In genomic region chr14:74979442-74980397, GRCh38 we compare ENCODE assay signal across 8 cellular contexts. TPM values are rescaled to one million over a fixed set of nuclear protein-coding genes. Genes with fewer than 3 reads are reported as not detected.
DNase-seq lines count a peak whose midpoint lies in the region; ATAC-seq and TF ChIP-seq lines count a peak whose summit lies in the region.
"Had no signal": no experiment of that assay in that cellular context is flagged by ENCODE, and none has a peak within 500 bp of the region (broad histone marks: within the 10 kb centered on the region; RNA-seq: fewer than 3 reads in every experiment).

No MANE protein-coding gene starts in this region.

- H3K9me3 ChIP-seq in HUES6 (ENCODE audit: control insufficient read depth, insufficient read depth, low read depth, low read length) (no peaks in the 10 kb centered on the region), SK-N-MC (ENCODE audit: low read depth, low read length) (no peaks in the 10 kb centered on the region), left ventricle myocardium inferior (replicated peaks) (no peaks in the 10 kb centered on the region)

- intact Hi-C loops in left ventricle myocardium inferior (cut with micrococcal nuclease): no loop called here

- peaks cover 50% of the 10 kb centered on the region for H3K4me1 ChIP-seq in HUES6 (ENCODE audit: control insufficient read depth, insufficient read depth, low read length)
- H3K4me1 ChIP-seq in left ventricle myocardium inferior: peaks cover 47% of the 10 kb centered on the region

- H3K4me3 ChIP-seq in HUES6 (ENCODE audit: low read depth, low read length) (no peak overlapping the region; the same call in 1 of the 2 replicates), SK-N-MC (peak overlapping the region; percentile 23; the same call in 1 of the 2 replicates), left ventricle myocardium inferior (no peak overlapping the region)

- no peaks in the 10 kb centered on the region for H3K27me3 ChIP-seq in HUES6 (ENCODE audit: control insufficient read depth, insufficient read depth, low read length)
- H3K27me3 ChIP-seq in left ventricle myocardium inferior (ENCODE audit: low read depth): no peaks in the 10 kb centered on the region

- no peak overlapping the region; the same call in 1 of the 2 replicates for H3K27ac ChIP-seq in HUES6 (ENCODE audit: low read depth, low read length)
- H3K27ac ChIP-seq in SK-N-MC: peak overlapping the region; percentile 76
- peak overlapping the region; percentile 43 for H3K27ac ChIP-seq in left ventricle myocardium inferior (replicated peaks)

- H3K9me3 Mint-ChIP-seq in stimulated activated effector memory CD8-positive, alpha-beta T cell treated with anti-CD3 and anti-CD28 coated beads, Interleukin-12 subunit alpha, Interleukin-12 subunit beta, amount 100 ng/mL, for 72 hours: no peaks in the 10 kb centered on the region

- no peaks in the 10 kb centered on the region for H3K36me3 ChIP-seq in HUES6 (ENCODE audit: control insufficient read depth, insufficient read depth, low read length)
- no peaks in the 10 kb centered on the region for H3K36me3 ChIP-seq in SK-N-MC (ENCODE audit: insufficient read depth, low read length)
- no peaks in the 10 kb centered on the region for H3K36me3 ChIP-seq in left ventricle myocardium inferior

- no peaks in the 10 kb centered on the region for H3K36me3 Mint-ChIP-seq in stimulated activated effector memory CD8-positive, alpha-beta T cell treated with anti-CD3 and anti-CD28 coated beads, Interleukin-12 subunit alpha, Interleukin-12 subunit beta, amount 100 ng/mL, for 72 hours

- H3K4me3 Mint-ChIP-seq in stimulated activated effector memory CD8-positive, alpha-beta T cell treated with anti-CD3 and anti-CD28 coated beads, Interleukin-12 subunit alpha, Interleukin-12 subunit beta, amount 100 ng/mL, for 72 hours: no peak overlapping the region

- no peak for TF ChIP-seq CTCF in left ventricle myocardium inferior (IDR thresholded peaks at IDR 0.05; ENCODE audit: borderline replicate concordance)

- no peaks in the 10 kb centered on the region for H3K4me1 Mint-ChIP-seq in stimulated activated effector memory CD8-positive, alpha-beta T cell treated with anti-CD3 and anti-CD28 coated beads, Interleukin-12 subunit alpha, Interleukin-12 subunit beta, amount 100 ng/mL, for 72 hours

- DNase-seq in SK-N-MC (ENCODE audit: low read depth, low spot score) (no peak), left ventricle myocardium inferior (no peak), NCI-H774 (lab: John Stamatoyannopoulos, UW) (no peak), T-helper 9 cell (no peak), Ammon's horn (ENCODE audit: low spot score) (no peak)
- DNase-seq in stimulated activated effector memory CD8-positive, alpha-beta T cell treated with anti-CD3 and anti-CD28 coated beads, Interleukin-12 subunit alpha, Interleukin-12 subunit beta, amount 100 ng/mL, for 72 hours (ENCODE audit: low spot score in 2 of 2): no peak
- DNase-seq: Kasumi-1 had no signal

- H3K9ac ChIP-seq in HUES6 (ENCODE audit: low read length): peak overlapping the region; percentile 54
- no peak overlapping the region for H3K9ac ChIP-seq in SK-N-MC (ENCODE audit: insufficient read length)

- ATAC-seq in stimulated activated effector memory CD8-positive, alpha-beta T cell treated with anti-CD3 and anti-CD28 coated beads, Interleukin-12 subunit alpha, Interleukin-12 subunit beta, amount 100 ng/mL, for 72 hours: no peak

- peak overlapping the region; percentile 23 for H3K27ac Mint-ChIP-seq in stimulated activated effector memory CD8-positive, alpha-beta T cell treated with anti-CD3 and anti-CD28 coated beads, Interleukin-12 subunit alpha, Interleukin-12 subunit beta, amount 100 ng/mL, for 72 hours

RNA-seq across cellular contexts. Expression of gene EIF2B2, which starts 23.0 kb away (rescaled TPM):
- total RNA-seq in left ventricle myocardium inferior: 31.5 TPM

RNA-seq across cellular contexts. Expression of gene PGF, which starts 24.3 kb away (rescaled TPM):
- total RNA-seq in left ventricle myocardium inferior: 4.2 TPM

RNA-seq across cellular contexts. Expression of gene RPS6KL1, which starts 56.7 kb away (rescaled TPM):
- 20.5 TPM for total RNA-seq in left ventricle myocardium inferior
